24 cellular contexts compared by ENCODE assay signal in the genomic region with DNA sequence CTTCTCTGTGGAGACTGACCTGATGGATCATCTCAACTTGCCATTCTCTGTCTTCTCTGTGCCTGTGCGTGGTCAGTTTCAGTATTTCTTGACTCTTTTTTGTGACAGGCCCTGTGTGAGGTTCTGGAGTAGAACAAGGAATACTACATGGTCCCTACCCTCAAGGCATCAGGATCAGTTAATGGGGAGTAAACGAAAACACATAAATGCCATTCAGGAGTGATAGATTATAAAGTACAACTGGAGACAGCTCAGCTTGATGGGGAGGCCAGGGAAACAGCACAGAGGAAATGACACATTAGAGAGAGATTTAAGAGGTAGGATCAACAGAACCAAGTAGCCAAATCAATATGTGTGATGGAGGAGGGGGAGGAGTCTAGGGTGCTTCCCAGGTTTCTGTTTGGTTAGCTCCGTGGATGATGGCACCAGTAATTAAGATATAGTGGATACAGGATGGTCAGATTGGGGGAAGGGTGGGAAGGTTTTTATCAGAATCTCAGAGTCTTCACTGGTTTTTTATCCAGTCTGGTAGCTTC.
DNase-seq lines count a peak whose midpoint lies in the region; ATAC-seq, FAIRE-seq and TF ChIP-seq lines count a peak whose summit lies in the region.
"Had no signal": no experiment of that assay in that cellular context is flagged by ENCODE, and none has a peak within 500 bp of the region (broad histone marks: within the 10 kb centered on the region; RNA-seq: fewer than 3 reads in every experiment).

No MANE protein-coding gene starts in this region.

- WGBS in HepG2 (ENCODE audit: low lambda C conversion rate): 1% methylated on average over 3 of the region's 3 CpGs

- no peaks in the 10 kb centered on the region for H3K79me2 ChIP-seq in HepG2 (ENCODE audit: insufficient read depth, low read length)

- CTCF ChIA-PET in HepG2 (lab: Yijun Ruan, JAX; ENCODE audit: low intra/inter-chr PET ratio, low total read pairs): no interaction called here

- intact Hi-C loops in HepG2 (cut with micrococcal nuclease; ENCODE audit: unreplicated experiment): no loop called here
- intact Hi-C loops in posterior vena cava (cut with DNase I): no loop called here
- intact Hi-C loops in left cardiac atrium (cut with DNase I): no loop called here

- TF ChIP-seq CTCF in fibroblast of pulmonary artery (IDR thresholded peaks at IDR 0.05; ENCODE audit: low read length, missing control alignments): no peak
- no peak for TF ChIP-seq CTCF in HepG2 (CRISPR knock-in tag; IDR thresholded peaks at IDR 0.05)

- H3K4me3 ChIP-seq in fibroblast of pulmonary artery (replicated peaks; ENCODE audit: low read depth, low read length) (no peak overlapping the region), HepG2 (replicated peaks in 1 of 3; ENCODE audit: insufficient read depth in 1 of 3, low read depth in 2 of 3, low read length in 3 of 3) (no peak overlapping the region)
- H3K4me3 ChIP-seq: neural progenitor cell, smooth muscle cell, thyroid gland had no signal

- DNase-seq in COR-L47 (lab: John Stamatoyannopoulos, UW) (peak; percentile 12), HT1080 (ENCODE audit: low read depth) (peak; percentile 90), NCI-H510A treated with DMSO at 0.1 percent for 48 hours (lab: John Stamatoyannopoulos, UW) (peak; percentile 72), fibroblast of pulmonary artery (ENCODE audit: low read depth) (peak; percentile 14), HepG2 (ENCODE audit: low spot score) (no peak), posterior vena cava (ENCODE audit: low spot score) (no peak), left cardiac atrium (no peak)
- DNase-seq: activated CD4-positive, alpha-beta T cell treated with anti-CD3 and anti-CD28 coated beads, Interleukin-2, amount 10 ng/mL, durations not matched to agents 24 days and 14 days; activated CD8-positive, alpha-beta memory T cell treated with anti-CD3 and anti-CD28 coated beads, Interleukin-2, amount 10 ng/mL, durations not matched to agents 7 days and 5 days; CD4-positive, CD25-positive, alpha-beta regulatory T cell; DMS79; endodermal cell; glutamatergic neuron; HFFc6; NCI-H526; OCI-M1; SHP77; stimulated activated CD4-positive, alpha-beta T cell treated with anti-CD3 and anti-CD28 coated beads, Interleukin-2, amount 100 ng/mL, for 48 hours; stimulated activated naive CD4-positive, alpha-beta T cell treated with Interleukin-2 at 50 U/mL for 16 hours; T-helper 1 cell; thyroid gland had no signal

- POLR2A ChIA-PET in HepG2 (lab: Yijun Ruan, JAX): no interaction called here

- no peak for TF ChIP-seq POLR2A in HepG2 (IDR thresholded peaks at IDR 0.05; ENCODE audit: insufficient read depth in 1 of 2, low read depth in 2 of 2, low read length in 2 of 2)

- ATAC-seq in HepG2: no peak
- ATAC-seq in left cardiac atrium: no peak
- no peak for ATAC-seq in GM21825 (IDR thresholded peaks at IDR 0.05; ENCODE audit: unreplicated experiment)
- ATAC-seq: activated CD8-positive, alpha-beta memory T cell treated with anti-CD3 and anti-CD28 coated beads, Interleukin-2, amount 10 ng/mL, durations not matched to agents 7 days and 5 days had no signal

- no peaks in the 10 kb centered on the region for H3K36me3 ChIP-seq in HepG2 (replicated peaks in 1 of 2; ENCODE audit: control insufficient read depth in 1 of 2, insufficient read depth in 2 of 2, low read length in 2 of 2)
- H3K36me3 ChIP-seq: neural progenitor cell, thyroid gland had no signal

- no peak for TF ChIP-seq RAD21 in HepG2 (CRISPR knock-in tag; IDR thresholded peaks at IDR 0.05)

- H3K9ac ChIP-seq in HepG2 (ENCODE audit: insufficient read depth, low read depth, low read length): no peak overlapping the region
- H3K9ac ChIP-seq: neural progenitor cell had no signal

- in situ Hi-C loops in HepG2 (cut with HindIII; ENCODE audit: extremely low pct_ligation_motif_present, low pct_unique_long_range_greater_than_20kb): no loop called here

- H2AFZ ChIP-seq in HepG2 (ENCODE audit: low read length): no peak overlapping the region
- H2AFZ ChIP-seq: neural progenitor cell had no signal

- H4K20me1 ChIP-seq in HepG2 (ENCODE audit: insufficient read depth, low read length): no peaks in the 10 kb centered on the region

- H3K9me3 ChIP-seq in HepG2 (ENCODE audit: low read length): no peaks in the 10 kb centered on the region
- H3K9me3 ChIP-seq: thyroid gland had no signal

- FAIRE-seq in HepG2 (lab: Jason Lieb, UNC): no peak

- peaks cover 0 to 7% of the 10 kb centered on the region in 2 experiments; a peak in 1 of 5 replicates for H3K27me3 ChIP-seq in HepG2 (ENCODE audit: control insufficient read depth in 1 of 2, insufficient read depth in 2 of 2, low read length in 2 of 2)
- H3K27me3 ChIP-seq: neural progenitor cell, thyroid gland had no signal

- no peak for TF ChIP-seq EP300 in HepG2 (IDR thresholded peaks at IDR 0.05; ENCODE audit: low read depth in 2 of 2, low read length in 2 of 2)
- no peak for TF ChIP-seq EP300 in HepG2 (CRISPR knock-in tag; IDR thresholded peaks at IDR 0.05; ENCODE audit: borderline replicate concordance)

- H3K4me2 ChIP-seq in HepG2 (ENCODE audit: low read depth, low read length): no peak overlapping the region
- H3K4me2 ChIP-seq: neural progenitor cell, smooth muscle cell had no signal

- no peak overlapping the region for H3K27ac ChIP-seq in HepG2 (ENCODE audit: extremely low read length, insufficient read depth, low read length)
- H3K27ac ChIP-seq: neural progenitor cell, thyroid gland had no signal

- no TSS peak for BruUV-seq in HepG2 (replicated peaks; lab: Mats Ljungman, UMichigan)

- H3K4me1 ChIP-seq in HepG2 (ENCODE audit: insufficient read depth, low read length): 0 out of 2 replicates have a peak, but pooled peaks cover 4% of the 10 kb centered on the region
- H3K4me1 ChIP-seq: thyroid gland had no signal

TF ChIP-seq in HepG2, 621 proteins besides CTCF, POLR2A, EP300 and RAD21:
- TF ChIP-seq ZNF501 (CRISPR knock-in tag; IDR thresholded peaks at IDR 0.05): no peak
- no peak for TF ChIP-seq CBX1 (IDR thresholded peaks at IDR 0.05; ENCODE audit: low read depth)

Comparison
In these comparisons a context has a peak if more than half of its experiments do, and no peak if none do; other contexts are left out.
1. DNase-seq: peak in COR-L47 (single experiment), HT1080 (single experiment), NCI-H510A treated with DMSO at 0.1 percent for 48 hours (single experiment) and fibroblast of pulmonary artery (single experiment); none in HepG2 (single experiment), posterior vena cava (single experiment) and left cardiac atrium (single experiment).